Comparison of ENCODE assay signal across 14 cellular contexts in the genomic region with DNA sequence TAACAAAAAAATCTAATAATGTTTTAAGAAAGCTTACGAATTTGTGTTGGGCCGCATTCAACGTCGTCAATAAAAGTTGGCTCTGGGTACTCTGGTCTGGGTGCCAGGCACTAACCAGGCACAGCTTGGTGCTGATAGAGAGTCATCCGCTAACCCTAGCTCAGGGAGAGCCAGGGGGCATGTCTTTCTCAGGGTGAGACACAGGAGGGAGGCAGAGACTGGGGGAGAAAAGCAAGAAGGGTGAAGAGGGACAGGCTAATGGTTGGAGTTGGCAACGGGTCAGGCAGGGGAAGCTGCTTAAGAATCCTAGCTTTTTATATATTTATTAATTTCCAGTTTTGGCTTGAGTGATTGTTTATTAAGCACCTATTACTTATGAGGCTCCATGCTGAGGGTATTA.
DNase-seq lines count a peak whose midpoint lies in the region; ATAC-seq, FAIRE-seq and TF ChIP-seq lines count a peak whose summit lies in the region.
"Had no signal": no experiment of that assay in that cellular context is flagged by ENCODE, and none has a peak within 500 bp of the region (broad histone marks: within the 10 kb centered on the region; RNA-seq: fewer than 3 reads in every experiment).

No MANE protein-coding gene starts in this region.

- no peak overlapping the region for H3T11ph ChIP-seq in H9 (ENCODE audit: low read length)

- no peak overlapping the region for H3K4ac ChIP-seq in H9 (ENCODE audit: low read depth, low read length)

- BruUV-seq in endothelial cell of umbilical vein (replicated peaks; lab: Mats Ljungman, UMichigan) (no TSS peak), PC-3 (replicated peaks; lab: Mats Ljungman, UMichigan) (no TSS peak)

- H3K27ac ChIP-seq in H9 (ENCODE audit: insufficient read length, low read depth, low read length) (no peak overlapping the region), endothelial cell of umbilical vein (ENCODE audit: insufficient read depth, low read depth, low read length) (no peak overlapping the region), PC-3 (ENCODE audit: low read length) (no peak overlapping the region)
- H3K27ac ChIP-seq: esophagus muscularis mucosa had no signal

- no peak overlapping the region for H2AFZ ChIP-seq in H9 (ENCODE audit: low read length)
- no peak overlapping the region for H2AFZ ChIP-seq in endothelial cell of umbilical vein (ENCODE audit: low read depth, low read length)
- no peak overlapping the region for H2AFZ ChIP-seq in PC-3 (ENCODE audit: low read length)

- H3K36me3 ChIP-seq in endothelial cell of umbilical vein (ENCODE audit: control insufficient read depth in 2 of 2, extremely low read depth in 1 of 2, insufficient read depth in 2 of 2, low read length in 2 of 2) (no peaks in the 10 kb centered on the region), PC-3 (ENCODE audit: low read depth, low read length) (no peaks in the 10 kb centered on the region)

- no peak overlapping the region for H2BK20ac ChIP-seq in H9 (ENCODE audit: low read depth, low read length, poor library complexity, severe bottlenecking)

- H3K9ac ChIP-seq in H9 (ENCODE audit: extremely low read depth, insufficient read length, low read length) (no peak overlapping the region), endothelial cell of umbilical vein (replicated peaks; ENCODE audit: extremely low read depth, insufficient read depth, low read length) (no peak overlapping the region), PC-3 (ENCODE audit: low read length) (no peak overlapping the region)

- H3K9me3 ChIP-seq in H9 (ENCODE audit: control insufficient read depth, low read depth, low read length) (no peaks in the 10 kb centered on the region), endothelial cell of umbilical vein (replicated peaks; ENCODE audit: control insufficient read depth, insufficient read depth, low read length) (no peaks in the 10 kb centered on the region), PC-3 (ENCODE audit: low read length) (no peaks in the 10 kb centered on the region)
- H3K9me3 ChIP-seq: esophagus muscularis mucosa had no signal

- CTCF ChIA-PET in endothelial cell of umbilical vein (lab: Charles Lee): interaction anchor here (0.9 to 2.5 kb wide), 5 partner anchors 16 to 278 kb away, joined by 3 to 16 read pairs (median 4); no protein-coding TSS in a partner anchor
- CTCF ChIA-PET in PC-3 (lab: Charles Lee): no interaction called here

- intact Hi-C loops in endothelial cell of umbilical vein (cut with micrococcal nuclease): no loop called here
- intact Hi-C loops in natural killer cell (cut with micrococcal nuclease): loop anchor here (1.0 kb wide), 3 partner anchors 223 to 278 kb away; no protein-coding TSS in a partner anchor
- intact Hi-C loops in PC-3 (cut with micrococcal nuclease): no loop called here

- WGBS in H9 (ENCODE audit: extremely low coverage, insufficient read length, low lambda C conversion rate): no CpG with 5 or more reads among the region's 6 CpGs

- H3K36me3 Mint-ChIP-seq in H9 (ENCODE audit: insufficient read depth in 1 of 3, low read depth in 3 of 3): peaks cover 0 to 13% (median 8%) of the 10 kb centered on the region in 3 experiments; a peak in 3 of 7 replicates
- no peaks in the 10 kb centered on the region for H3K36me3 Mint-ChIP-seq in natural killer cell
- H3K36me3 Mint-ChIP-seq: CD8-positive, alpha-beta T cell had no signal

- H3F3A ChIP-seq in PC-3 (ENCODE audit: low read length, unreplicated experiment): no peaks in the 10 kb centered on the region

- H2BK120ac ChIP-seq in H9 (ENCODE audit: low read depth, low read length, poor library complexity, severe bottlenecking): no peak overlapping the region

- H3K23ac ChIP-seq in H9 (ENCODE audit: insufficient read length, low read depth, low read length): no peak overlapping the region

- H3K4me3 ChIP-seq in endothelial cell of umbilical vein (replicated peaks in 1 of 3; ENCODE audit: insufficient read depth in 1 of 3, low read depth in 1 of 3, low read length in 3 of 3) (no peak overlapping the region), PC-3 (ENCODE audit: low read length) (no peak overlapping the region)
- H3K4me3 ChIP-seq: esophagus muscularis mucosa had no signal

- no peak for TF ChIP-seq POLR2A in endothelial cell of umbilical vein (IDR thresholded peaks at IDR 0.05; ENCODE audit: low read depth, low read length)

- H3K27ac Mint-ChIP-seq in H9 (no peak overlapping the region), natural killer cell (no peak overlapping the region)
- H3K27ac Mint-ChIP-seq: CD8-positive, alpha-beta T cell had no signal

- H2AK5ac ChIP-seq in H9 (ENCODE audit: insufficient read length, low read length): no peak overlapping the region

- dilution Hi-C loops in endothelial cell of umbilical vein (cut with MboI; ENCODE audit: extremely low pct_ligation_motif_present, low sequenced_read_pairs): no loop called here

- POLR2A ChIA-PET in endothelial cell of umbilical vein (lab: Charles Lee) (no interaction called here), PC-3 (lab: Charles Lee; ENCODE audit: unreplicated experiment) (no interaction called here)

- no peak overlapping the region for H2BK15ac ChIP-seq in H9 (ENCODE audit: low read depth, low read length)

- peaks cover 1% of the 10 kb centered on the region; the same call in 1 of the 2 replicates for H3K27me3 Mint-ChIP-seq in H9 (ENCODE audit: low read depth)
- peaks cover 10% of the 10 kb centered on the region in 2 donors for H3K27me3 Mint-ChIP-seq in natural killer cell (ENCODE audit: low read depth in 2 of 2)

- no peaks in the 10 kb centered on the region for H3K79me1 ChIP-seq in H9 (ENCODE audit: insufficient read depth, low read depth, low read length, poor library complexity, severe bottlenecking)

- H3K9me1 ChIP-seq in endothelial cell of umbilical vein (replicated peaks; ENCODE audit: control insufficient read depth, extremely low read depth, insufficient read depth, low read length): no peaks in the 10 kb centered on the region

- ATAC-seq in natural killer cell: peak; percentile 66 to 94 (median 88)
- no peak for ATAC-seq in GM21619 (IDR thresholded peaks at IDR 0.05; ENCODE audit: unreplicated experiment)
- no peak for ATAC-seq in PC-3
- ATAC-seq: CD8-positive, alpha-beta T cell had no signal

- no peaks in the 10 kb centered on the region for H3K9me2 ChIP-seq in PC-3 (replicated peaks; ENCODE audit: low read length)

- TF ChIP-seq CTCF in H9 (conservative IDR thresholded peaks at IDR 0.05) (peak; percentile 25; the same call in 1 of the 3 replicates), endothelial cell of umbilical vein (IDR thresholded peaks at IDR 0.05; ENCODE audit: extremely low read depth in 1 of 2, insufficient read depth in 1 of 2, low read depth in 1 of 2, low read length in 2 of 2) (peak in 1 of 2 donors; percentile 18), natural killer cell (IDR thresholded peaks at IDR 0.05) (peak; percentile 56), PC-3 (conservative IDR thresholded peaks at IDR 0.05; ENCODE audit: low read depth, low read length) (no peak)

- H3K9me3 Mint-ChIP-seq in H9 (peaks cover 11 to 16% of the 10 kb centered on the region in 2 experiments; a peak in 4 of 5 replicates), natural killer cell (peaks cover 0 to under 1% of the 10 kb centered on the region in 2 donors)
- H3K9me3 Mint-ChIP-seq: CD8-positive, alpha-beta T cell had no signal

- H3K27me3 ChIP-seq in H9 (ENCODE audit: insufficient read depth, low read length): no peaks in the 10 kb centered on the region; the same call in 1 of the 2 replicates
- no peaks in the 10 kb centered on the region for H3K27me3 ChIP-seq in endothelial cell of umbilical vein (ENCODE audit: control insufficient read depth in 2 of 2, insufficient read depth in 2 of 2, low read length in 2 of 2)
- peaks cover 45% of the 10 kb centered on the region for H3K27me3 ChIP-seq in PC-3 (ENCODE audit: low read length)
- H3K27me3 ChIP-seq: esophagus muscularis mucosa had no signal

- H3K56ac ChIP-seq in H9 (ENCODE audit: insufficient read length, low read depth, low read length): no peak overlapping the region

- no peak overlapping the region for H2BK5ac ChIP-seq in H9 (ENCODE audit: insufficient read length, low read length)

- no peak for FAIRE-seq in endothelial cell of umbilical vein (lab: Jason Lieb, UNC)

- H3K18ac ChIP-seq in H9 (ENCODE audit: insufficient read length, low read depth, low read length): no peak overlapping the region

- peaks cover 35 to 38% of the 10 kb centered on the region in 2 experiments for H3K4me1 Mint-ChIP-seq in H9
- peaks cover 7 to 11% of the 10 kb centered on the region in 2 donors for H3K4me1 Mint-ChIP-seq in natural killer cell

- H4K5ac ChIP-seq in H9 (ENCODE audit: insufficient read length, low read depth, low read length): no peak overlapping the region

- H3K14ac ChIP-seq in H9 (ENCODE audit: insufficient read depth, low read length): no peak overlapping the region; the same call in 1 of the 2 replicates

- no peak overlapping the region for H4K8ac ChIP-seq in H9 (replicated peaks; ENCODE audit: insufficient read length, low read depth, low read length)

- H3K23me2 ChIP-seq in H9 (ENCODE audit: insufficient read length, low read depth, low read length, poor library complexity, severe bottlenecking): no peaks in the 10 kb centered on the region

- H4K91ac ChIP-seq in H9 (ENCODE audit: insufficient read length, low read depth, low read length): no peak overlapping the region

- H3K79me2 ChIP-seq in H9 (ENCODE audit: insufficient read depth, low read length) (no peaks in the 10 kb centered on the region), endothelial cell of umbilical vein (ENCODE audit: control insufficient read depth, insufficient read depth, low read length) (no peaks in the 10 kb centered on the region), PC-3 (ENCODE audit: low read length) (no peaks in the 10 kb centered on the region)

- H3K4me2 ChIP-seq in H9 (ENCODE audit: insufficient read depth, insufficient read length, low read length): no peak overlapping the region
- no peak overlapping the region for H3K4me2 ChIP-seq in endothelial cell of umbilical vein (ENCODE audit: insufficient read depth, low read length)
- H3K4me2 ChIP-seq in PC-3 (ENCODE audit: low read length): no peak overlapping the region

- H4K20me1 ChIP-seq in H9 (ENCODE audit: control insufficient read depth, insufficient read depth, insufficient read length) (no peaks in the 10 kb centered on the region), endothelial cell of umbilical vein (replicated peaks; ENCODE audit: control insufficient read depth, extremely low read depth, insufficient read depth, low read length) (no peaks in the 10 kb centered on the region), PC-3 (ENCODE audit: low read length) (no peaks in the 10 kb centered on the region)

- H2BK12ac ChIP-seq in H9 (ENCODE audit: insufficient read length, low read depth, low read length): no peak overlapping the region

- H3K4me3 Mint-ChIP-seq in H9 (no peak overlapping the region), natural killer cell (no peak overlapping the region)
- H3K4me3 Mint-ChIP-seq: CD8-positive, alpha-beta T cell had no signal

- DNase-seq in CD1c-positive myeloid dendritic cell (ENCODE audit: extremely low spot score) (peak; percentile 48), H9 (no peak), endothelial cell of umbilical vein (ENCODE audit: low read depth, low spot score) (peak; percentile 3), natural killer cell (peak; percentile 20), hypothalamus (lab: John Stamatoyannopoulos, UW) (no peak), SIG-M5 (lab: John Stamatoyannopoulos, UW) (no peak), PC-3 (no peak)
- DNase-seq: activated T-cell treated with anti-CD3 and anti-CD28 coated beads, Interleukin-2, amount 50 U/mL, for 48 hours; CD8-positive, alpha-beta T cell; left cardiac atrium; NCI-H187; stimulated activated CD4-positive, alpha-beta T cell treated with anti-CD3 and anti-CD28 coated beads, Interleukin-4, amount 100 ng/mL, for 4 hours had no signal

- H3K4me1 ChIP-seq in H9 (ENCODE audit: insufficient read depth, low read length) (peaks cover 3% of the 10 kb centered on the region; the same call in 1 of the 2 replicates), endothelial cell of umbilical vein (ENCODE audit: control insufficient read depth, extremely low read depth, insufficient read depth, low read length) (no peaks in the 10 kb centered on the region), PC-3 (ENCODE audit: insufficient read depth, low read length) (no peaks in the 10 kb centered on the region)
- H3K4me1 ChIP-seq: esophagus muscularis mucosa had no signal

Comparison
In these comparisons a context has a peak if more than half of its experiments do, and no peak if none do; other contexts are left out.
1. DNase-seq: peak in CD1c-positive myeloid dendritic cell (single experiment), endothelial cell of umbilical vein (single experiment) and natural killer cell (single experiment); none in H9 (single experiment), hypothalamus (0 of 51), SIG-M5 (single experiment) and PC-3 (single experiment).
2. ATAC-seq: peak in natural killer cell (3 of 3); none in GM21619 (single experiment) and PC-3 (single experiment).